Comparison of ENCODE assay signal across 21 cellular contexts in the genomic region with DNA sequence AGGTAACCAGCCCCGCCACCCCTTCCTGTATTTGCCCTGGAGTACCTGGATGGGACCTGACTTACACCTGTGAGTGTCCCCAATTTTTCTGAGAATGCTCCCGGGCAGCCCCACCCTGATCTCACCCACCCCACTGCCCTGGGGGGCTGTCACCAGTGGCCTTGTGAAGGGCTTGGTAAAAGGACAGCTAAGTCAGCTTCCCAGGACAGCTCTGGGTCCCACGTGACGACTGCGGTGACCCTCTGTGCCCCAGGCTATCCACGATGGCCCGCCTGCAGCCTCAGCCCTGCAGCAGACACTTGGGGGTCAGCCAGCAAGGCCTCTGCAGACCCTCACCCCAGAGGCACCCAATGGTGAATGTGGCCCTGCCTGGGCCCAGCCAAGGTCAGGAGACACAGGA. TPM values are rescaled to one million over a fixed set of nuclear protein-coding genes. Genes with fewer than 3 reads are reported as not detected.
"Had no signal": no experiment of that assay in that cellular context is flagged by ENCODE, and none has a peak within 500 bp of the region (broad histone marks: within the 10 kb centered on the region; RNA-seq: fewer than 3 reads in every experiment).

No MANE protein-coding gene starts in this region.

- H3K4me3 ChIP-seq: esophagus muscularis mucosa, gastrocnemius medialis, heart right ventricle, mucosa of descending colon, ovary, thoracic aorta, transverse colon had no signal

- H3K9me3 ChIP-seq: esophagus muscularis mucosa, gastrocnemius medialis, heart right ventricle, mucosa of descending colon, ovary, thoracic aorta, transverse colon had no signal

- DNase-seq: effector memory CD8-positive, alpha-beta T cell; gastrocnemius medialis; heart right ventricle; hypothalamus; kidney glomerular epithelial cell; mammary epithelial cell; mucosa of descending colon; naive thymus-derived CD8-positive, alpha-beta T cell; nucleus accumbens; stimulated activated naive CD8-positive, alpha-beta T cell treated with anti-CD3 and anti-CD28 coated beads, Interleukin-15, amount 100 ng/mL, for 72 hours; substantia nigra; transverse colon had no signal

- H3K36me3 ChIP-seq: ovary had no signal

- H3K27ac ChIP-seq: epithelial cell of prostate, esophagus muscularis mucosa, gastrocnemius medialis, heart right ventricle, ovary, thoracic aorta, transverse colon had no signal

- H3K27me3 ChIP-seq: gastrocnemius medialis, heart right ventricle, ovary, transverse colon had no signal

- ATAC-seq: effector memory CD8-positive, alpha-beta T cell; gastrocnemius medialis; stimulated activated memory B cell treated with anti-CD40 and anti-IgM and Interleukin-4, amounts not matched to agents 10 μg/mL and 1 μg/mL and 100 μg/mL, for 72 hours had no signal

RNA-seq across cellular contexts. Expression of a gene that starts 7.1 kb away (rescaled TPM):
- total RNA-seq: esophagus muscularis mucosa, fibroblast of villous mesenchyme, heart right ventricle, mucosa of descending colon, progenitor cell of endocrine pancreas, right cardiac atrium, thoracic aorta, transverse colon, ureter had no signal
